8 cellular contexts compared by ENCODE assay signal in genomic region chr9:3525088-3525835, GRCh38. TPM values are rescaled to one million over a fixed set of nuclear protein-coding genes. Genes with fewer than 3 reads are reported as not detected.
DNase-seq lines count a peak whose midpoint lies in the region; ATAC-seq, FAIRE-seq and TF ChIP-seq lines count a peak whose summit lies in the region.

No MANE protein-coding gene starts in this region.

- no peak for TF ChIP-seq POLR2A in gastrocnemius medialis (IDR thresholded peaks at IDR 0.05)
- TF ChIP-seq POLR2A in GM12891 (IDR thresholded peaks at IDR 0.05; ENCODE audit: low read depth, low read length) = no peak

- no peaks in the 10 kb centered on the region for H3K36me3 ChIP-seq in HUES6 (ENCODE audit: control insufficient read depth, insufficient read depth, low read length)
- H3K36me3 ChIP-seq in hepatocyte (replicated peaks; ENCODE audit: insufficient read depth, low read depth) = no peaks in the 10 kb centered on the region
- H3K36me3 ChIP-seq in gastrocnemius medialis = no peaks in the 10 kb centered on the region

- no peaks in the 10 kb centered on the region for H3K9me3 ChIP-seq in HUES6 (ENCODE audit: control insufficient read depth, insufficient read depth, low read depth, low read length)
- H3K9me3 ChIP-seq in hepatocyte (ENCODE audit: low read depth) = no peaks in the 10 kb centered on the region
- H3K9me3 ChIP-seq in gastrocnemius medialis = no peaks in the 10 kb centered on the region

- peak overlapping the region; percentile 55; the same call in 1 of the 2 replicates for H3K27ac ChIP-seq in HUES6 (ENCODE audit: low read depth, low read length)
- peak overlapping the region; percentile 100 for H3K27ac ChIP-seq in hepatocyte
- H3K27ac ChIP-seq in gastrocnemius medialis = peak overlapping the region; percentile 97 to 100 (median 100)

- peaks cover 77% of the 10 kb centered on the region for H3K79me2 ChIP-seq in hepatocyte

- 2% methylated on average over 43 of the region's 43 CpGs for WGBS in hepatocyte (ENCODE audit: low lambda C conversion rate, missing lambda C conversion rate)

- no peaks in the 10 kb centered on the region for H4K20me1 ChIP-seq in hepatocyte (ENCODE audit: insufficient read depth, poor library complexity, severe bottlenecking)

- peak overlapping the region; percentile 82 for H3K4me2 ChIP-seq in hepatocyte

- peak overlapping the region; percentile 91 for H2AFZ ChIP-seq in hepatocyte

- TF ChIP-seq CTCF in hepatocyte (IDR thresholded peaks at IDR 0.05; ENCODE audit: poor library complexity) (no peak), gastrocnemius medialis (IDR thresholded peaks at IDR 0.05 in 4 of 5, conservative IDR thresholded peaks at IDR 0.05 in 1 of 5) (no peak)

- H3K4me3 ChIP-seq in HUES6 (ENCODE audit: low read depth, low read length) (peak overlapping the region; percentile 99), hepatocyte (peak overlapping the region; percentile 91), gastrocnemius medialis (peak overlapping the region; percentile 79 to 95 (median 85))

- POLR2A ChIA-PET in activated naive CD8-positive, alpha-beta T cell treated with anti-CD3 and anti-CD28 coated beads, Interleukin-2, amount 10 ng/mL, durations not matched to agents 7 days and 5 days (lab: Charles Lee) = interaction anchor here (0.6 to 4.4 kb wide), 5 partner anchors 17 to 681 kb away, joined by 4 to 61 read pairs (median 10); partner anchors contain the start of gene PUM3

- in situ Hi-C loops in gastrocnemius medialis (cut with MboI; ENCODE audit: low sequenced_read_pairs in 4 of 4) = loop anchor here in 1 of 4 donors (25.0 kb wide), 1 partner anchor 288 kb away; no protein-coding TSS in a partner anchor

- H3K27ac Mint-ChIP-seq in activated naive CD8-positive, alpha-beta T cell treated with anti-CD3 and anti-CD28 coated beads, Interleukin-2, amount 10 ng/mL, durations not matched to agents 7 days and 5 days = peak overlapping the region; percentile 97

- H3K9me2 ChIP-seq in hepatocyte (replicated peaks; ENCODE audit: insufficient read depth) = no peaks in the 10 kb centered on the region

- no peak for FAIRE-seq in GM12891 (lab: Jason Lieb, UNC)

- H3K27me3 Mint-ChIP-seq in activated naive CD8-positive, alpha-beta T cell treated with anti-CD3 and anti-CD28 coated beads, Interleukin-2, amount 10 ng/mL, durations not matched to agents 7 days and 5 days = no peaks in the 10 kb centered on the region

- no peaks in the 10 kb centered on the region for H3K9me3 Mint-ChIP-seq in activated naive CD8-positive, alpha-beta T cell treated with anti-CD3 and anti-CD28 coated beads, Interleukin-2, amount 10 ng/mL, durations not matched to agents 7 days and 5 days

- peaks cover 7% of the 10 kb centered on the region for H3K36me3 Mint-ChIP-seq in activated naive CD8-positive, alpha-beta T cell treated with anti-CD3 and anti-CD28 coated beads, Interleukin-2, amount 10 ng/mL, durations not matched to agents 7 days and 5 days

- DNase-seq in Daoy (ENCODE audit: low read depth) (peak; percentile 45), hepatocyte (ENCODE audit: low spot score) (peak; percentile 34), gastrocnemius medialis (no peak), superior temporal gyrus (ENCODE audit: extremely low spot score) (no peak), DMS153 treated with DMSO at 0.1 percent for 48 hours (lab: John Stamatoyannopoulos, UW; ENCODE audit: unreplicated experiment) (no peak), GM12891 (ENCODE audit: insufficient read length, low spot score) (no peak)
- peak; percentile 65 for DNase-seq in activated naive CD8-positive, alpha-beta T cell treated with anti-CD3 and anti-CD28 coated beads, Interleukin-2, amount 10 ng/mL, durations not matched to agents 7 days and 5 days

- intact Hi-C loops in gastrocnemius medialis (cut with DNase I; ENCODE audit: low total_unique reads) = loop anchor here (5.0 kb wide), 2 partner anchors 58 to 772 kb away; no protein-coding TSS in a partner anchor

- peak overlapping the region; percentile 81 for H3K9ac ChIP-seq in HUES6 (ENCODE audit: low read length)

- ATAC-seq in activated naive CD8-positive, alpha-beta T cell treated with anti-CD3 and anti-CD28 coated beads, Interleukin-2, amount 10 ng/mL, durations not matched to agents 7 days and 5 days (ENCODE audit: low read depth) = peak; percentile 0
- ATAC-seq in gastrocnemius medialis = peak; percentile 0 to 10

- H3K4me3 Mint-ChIP-seq in activated naive CD8-positive, alpha-beta T cell treated with anti-CD3 and anti-CD28 coated beads, Interleukin-2, amount 10 ng/mL, durations not matched to agents 7 days and 5 days = peak overlapping the region; percentile 90

- H3K4me1 Mint-ChIP-seq in activated naive CD8-positive, alpha-beta T cell treated with anti-CD3 and anti-CD28 coated beads, Interleukin-2, amount 10 ng/mL, durations not matched to agents 7 days and 5 days = peaks cover 28% of the 10 kb centered on the region

- H3K4me1 ChIP-seq in HUES6 (ENCODE audit: control insufficient read depth, insufficient read depth, low read length) = peaks cover 20% of the 10 kb centered on the region
- peaks cover 8% of the 10 kb centered on the region for H3K4me1 ChIP-seq in hepatocyte (ENCODE audit: insufficient read depth)
- peaks cover 28 to 52% of the 10 kb centered on the region in 2 donors for H3K4me1 ChIP-seq in gastrocnemius medialis

- H3K27me3 ChIP-seq in HUES6 (ENCODE audit: control insufficient read depth, insufficient read depth, low read length) (no peaks in the 10 kb centered on the region), hepatocyte (no peaks in the 10 kb centered on the region), gastrocnemius medialis (no peaks in the 10 kb centered on the region)

TF ChIP-seq in GM12891, 5 proteins besides CTCF, POLR2A, EP300 and RAD21:
- no peak for TF ChIP-seq POLR2AphosphoS5 (IDR thresholded peaks at IDR 0.05; ENCODE audit: low read depth, low read length)
- TF ChIP-seq PAX5 (IDR thresholded peaks at IDR 0.05; ENCODE audit: insufficient read depth, low read length, severe bottlenecking) = no peak
- TF ChIP-seq POU2F2 (IDR thresholded peaks at IDR 0.05; ENCODE audit: low read depth, low read length) = no peak
- TF ChIP-seq SPI1 (IDR thresholded peaks at IDR 0.05; ENCODE audit: low read depth, low read length) = no peak
- no peak for TF ChIP-seq TAF1 (IDR thresholded peaks at IDR 0.05; ENCODE audit: low read depth, low read length)

RNA-seq across cellular contexts. Expression of gene RFX3, which starts 0.5 kb away (rescaled TPM):
- total RNA-seq in Daoy (2014; rRNA removed; shearing (Covaris generic)) = 0.36 and 0.74 TPM in 2 replicates
- 10 to 100 TPM; 13.5 to 16.2 TPM for total RNA-seq in activated naive CD8-positive, alpha-beta T cell treated with anti-CD3 and anti-CD28 coated beads, Interleukin-2, amount 10 ng/mL, durations not matched to agents 7 days and 5 days
- total RNA-seq in hepatocyte = 6.5 and 7.9 TPM in 2 replicates
- 4.4 and 5.8 TPM in 2 replicates for polyA plus RNA-seq in hepatocyte
- total RNA-seq in gastrocnemius medialis = 10 to 100 TPM in 1 of 4 donors, 1 to 10 TPM in 3; 2.1 to 11.5 (median 7.3) TPM
- polyA plus RNA-seq in GM12891 (2012; ENCODE audit: low read depth, missing spikeins) = 2.8 TPM

Comparison
In these comparisons a context has a peak if more than half of its experiments do, and no peak if none do; other contexts are left out.
1. DNase-seq: peak in Daoy (single experiment), activated naive CD8-positive, alpha-beta T cell treated with anti-CD3 and anti-CD28 coated beads, Interleukin-2, amount 10 ng/mL, durations not matched to agents 7 days and 5 days (single experiment) and hepatocyte (single experiment); none in gastrocnemius medialis (0 of 2), superior temporal gyrus (single experiment), DMS153 treated with DMSO at 0.1 percent for 48 hours (single experiment) and GM12891 (single experiment).
2. Peak in every context shown above with its lines, with median percentiles within 50 percentile points of each other: H3K27ac ChIP-seq and H3K4me3 ChIP-seq.